9 cellular contexts compared by ENCODE assay signal in genomic region chr10:44685177-44685576, GRCh38.
"Had no signal": no experiment of that assay in that cellular context is flagged by ENCODE, and none has a peak within 500 bp of the region (broad histone marks: within the 10 kb centered on the region; RNA-seq: fewer than 3 reads in every experiment).

No MANE protein-coding gene starts in this region.

- H3K27ac Mint-ChIP-seq: HFFc6, IgD-negative memory B cell had no signal

- H3K36me3 ChIP-seq: HAP-1 had no signal

- H3K9me3 ChIP-seq: HAP-1 had no signal

- H3K4me1 ChIP-seq: HAP-1 had no signal

- H3K4me3 ChIP-seq: HAP-1 had no signal

- H3K4me1 Mint-ChIP-seq: IgD-negative memory B cell had no signal

- H3K4me3 Mint-ChIP-seq: HFFc6, IgD-negative memory B cell had no signal

- H3K9me3 Mint-ChIP-seq: HFFc6 had no signal

- H3K27ac ChIP-seq: HL-60 had no signal

- ATAC-seq: HCT116, HepG2 had no signal

- DNase-seq: GOT3, H7, HFFc6, KBM-7 had no signal

- H3K36me3 Mint-ChIP-seq: IgD-negative memory B cell had no signal
